ENCODE assay signal across 2 cellular contexts in genomic region chr15:75149911-75150709, GRCh38.
TF ChIP-seq lines count a peak whose summit lies in the region.

No MANE protein-coding gene starts in this region.

TF ChIP-seq in IMR-90, 13 proteins besides CTCF, POLR2A, EP300 and RAD21:
- no peak for TF ChIP-seq USF2 (IDR thresholded peaks at IDR 0.05; ENCODE audit: low read depth, low read length)
- no peak for TF ChIP-seq FOS (IDR thresholded peaks at IDR 0.05; ENCODE audit: low read depth, low read length)
- no peak for TF ChIP-seq ELK1 (IDR thresholded peaks at IDR 0.05; ENCODE audit: borderline replicate concordance, low read depth, low read length)
- TF ChIP-seq MXI1 (IDR thresholded peaks at IDR 0.05; ENCODE audit: borderline replicate concordance, low read depth, low read length): no peak
- TF ChIP-seq CEBPB (IDR thresholded peaks at IDR 0.05; ENCODE audit: low read depth, low read length): no peak
- TF ChIP-seq RCOR1 (IDR thresholded peaks at IDR 0.05; ENCODE audit: insufficient replicate concordance, low read length): no peak
- no peak for TF ChIP-seq SMC3 (IDR thresholded peaks at IDR 0.05; ENCODE audit: low read depth, low read length)
- no peak for TF ChIP-seq RFX5 (IDR thresholded peaks at IDR 0.05; ENCODE audit: low read depth, low read length)
- no peak for TF ChIP-seq BHLHE40 (IDR thresholded peaks at IDR 0.05; ENCODE audit: low read depth, low read length)
- no peak for TF ChIP-seq MAZ (IDR thresholded peaks at IDR 0.05; ENCODE audit: borderline replicate concordance, low read depth, low read length)
- TF ChIP-seq CHD1 (IDR thresholded peaks at IDR 0.05; ENCODE audit: low read depth, low read length): no peak
- no peak for TF ChIP-seq MAFK (IDR thresholded peaks at IDR 0.05; ENCODE audit: low read depth, low read length)
- no peak for TF ChIP-seq NFE2L2 (IDR thresholded peaks at IDR 0.05; ENCODE audit: low read depth, low read length)

TF ChIP-seq in K562, 482 proteins besides CTCF, POLR2A, EP300 and RAD21 (continues in another document):
- TF ChIP-seq ZNF384 (IDR thresholded peaks at IDR 0.05; ENCODE audit: low read depth, low read length): no peak
- TF ChIP-seq BRD9 (IDR thresholded peaks at IDR 0.05; ENCODE audit: low read depth, partially characterized antibody): no peak
- TF ChIP-seq BMI1 (IDR thresholded peaks at IDR 0.05; ENCODE audit: low read length): no peak
- TF ChIP-seq NFIC (IDR thresholded peaks at IDR 0.05): no peak
- no peak for TF ChIP-seq ZNF274 (IDR thresholded peaks at IDR 0.05; ENCODE audit: borderline replicate concordance, low read depth, low read length)
- TF ChIP-seq ZNF277 (CRISPR knock-in tag; IDR thresholded peaks at IDR 0.05; ENCODE audit: borderline replicate concordance): no peak
- no peak for TF ChIP-seq NR2C1 (IDR thresholded peaks at IDR 0.05)
- no peak for TF ChIP-seq NR2C1 (tag; IDR thresholded peaks at IDR 0.05)
- no peak for TF ChIP-seq ZNF507 (tag; conservative IDR thresholded peaks at IDR 0.05)
- TF ChIP-seq FOS (IDR thresholded peaks at IDR 0.05; ENCODE audit: extremely low read depth, insufficient read length): no peak
- no peak for TF ChIP-seq ZNF518B (CRISPR knock-in tag; IDR thresholded peaks at IDR 0.05)
- no peak for TF ChIP-seq IRF2 (CRISPR knock-in tag; IDR thresholded peaks at IDR 0.05)
- no peak for TF ChIP-seq ZBTB43 (CRISPR knock-in tag; IDR thresholded peaks at IDR 0.05)
- no peak for TF ChIP-seq HIVEP1 (CRISPR knock-in tag; IDR thresholded peaks at IDR 0.05)
- no peak for TF ChIP-seq ZNF3 (CRISPR knock-in tag; IDR thresholded peaks at IDR 0.05)
- TF ChIP-seq TCF3 (CRISPR knock-in tag; IDR thresholded peaks at IDR 0.05): peak; percentile 34; the same call in 1 of the 2 replicates
- TF ChIP-seq TRIM28 (IDR thresholded peaks at IDR 0.05): no peak
- TF ChIP-seq CBX3 (IDR thresholded peaks at IDR 0.05; ENCODE audit: borderline replicate concordance in 1 of 2, low read length in 2 of 2): no peak
- no peak for TF ChIP-seq POLR2AphosphoS5 (IDR thresholded peaks at IDR 0.05; ENCODE audit: control insufficient read depth, insufficient read depth, low read depth, low read length)
- TF ChIP-seq NRF1 (conservative IDR thresholded peaks at IDR 0.05 in 1 of 2, IDR thresholded peaks at IDR 0.05 in 1 of 2): 0 out of 4 replicates have a peak, but pooled peaks of 1 of the 2 experiments have one; percentile 16
- peak; percentile 19 for TF ChIP-seq NFYB (IDR thresholded peaks at IDR 0.05; ENCODE audit: extremely low read depth, insufficient read length)
- TF ChIP-seq HEY1 (CRISPR knock-in tag; IDR thresholded peaks at IDR 0.05; ENCODE audit: borderline replicate concordance): no peak
- no peak for TF ChIP-seq ILK (tag; IDR thresholded peaks at IDR 0.05; ENCODE audit: borderline replicate concordance, low read depth)
- TF ChIP-seq ZNF586 (CRISPR knock-in tag; conservative IDR thresholded peaks at IDR 0.05): no peak
- no peak for TF ChIP-seq SIX5 (IDR thresholded peaks at IDR 0.05; ENCODE audit: borderline replicate concordance in 1 of 2, insufficient read depth in 1 of 2, low read depth in 1 of 2, low read length in 2 of 2)
- TF ChIP-seq MLLT1 (IDR thresholded peaks at IDR 0.05): no peak
- TF ChIP-seq MBD1 (CRISPR knock-in tag; IDR thresholded peaks at IDR 0.05): no peak
- TF ChIP-seq E2F1 (CRISPR knock-in tag; IDR thresholded peaks at IDR 0.05): no peak
- TF ChIP-seq C11orf30 (IDR thresholded peaks at IDR 0.05; ENCODE audit: low read depth): no peak
- TF ChIP-seq TAF1 (IDR thresholded peaks at IDR 0.05; ENCODE audit: control insufficient read depth, extremely low read depth, insufficient read depth, low read length, severe bottlenecking): no peak
- 0 out of 2 replicates have a peak, but pooled peaks have one; percentile 36 for TF ChIP-seq CTBP1 (IDR thresholded peaks at IDR 0.05; ENCODE audit: borderline replicate concordance)
- no peak for TF ChIP-seq E2F3 (CRISPR knock-in tag; IDR thresholded peaks at IDR 0.05)
- no peak for TF ChIP-seq PURB (CRISPR knock-in tag; IDR thresholded peaks at IDR 0.05; ENCODE audit: low read depth)
- no peak for TF ChIP-seq TCF7 (IDR thresholded peaks at IDR 0.05; ENCODE audit: borderline replicate concordance)
- TF ChIP-seq ZNF197 (CRISPR knock-in tag; IDR thresholded peaks at IDR 0.05; ENCODE audit: low read depth): no peak
- TF ChIP-seq ZBTB8A (IDR thresholded peaks at IDR 0.05; ENCODE audit: partially characterized antibody): no peak
- TF ChIP-seq EZH2 (IDR thresholded peaks at IDR 0.05; ENCODE audit: borderline replicate concordance, low read depth, low read length): no peak
- no peak for TF ChIP-seq RHOXF2B (CRISPR knock-in tag; conservative IDR thresholded peaks at IDR 0.05)
- TF ChIP-seq ID3 (CRISPR knock-in tag; IDR thresholded peaks at IDR 0.05): no peak
- TF ChIP-seq ID3 (tag; IDR thresholded peaks at IDR 0.05): 0 out of 2 replicates have a peak, but pooled peaks have one; percentile 23
- no peak for TF ChIP-seq ATF4 (CRISPR knock-in tag; IDR thresholded peaks at IDR 0.05)
- TF ChIP-seq SMARCA4 (IDR thresholded peaks at IDR 0.05): 0 out of 2 replicates have a peak, but pooled peaks have one; percentile 20
- TF ChIP-seq KLF16 (IDR thresholded peaks at IDR 0.05): no peak
- TF ChIP-seq SMARCE1 (IDR thresholded peaks at IDR 0.05): no peak
- TF ChIP-seq TBP (optimal IDR thresholded peaks at IDR 0.05; ENCODE audit: low read depth, low read length): no peak
- TF ChIP-seq HDAC6 (IDR thresholded peaks at IDR 0.05; ENCODE audit: low read depth, low read length): no peak
- 0 out of 2 replicates have a peak, but pooled peaks have one; percentile 21 for TF ChIP-seq ATF3 (IDR thresholded peaks at IDR 0.05)
- no peak for TF ChIP-seq ATF3 (CRISPR knock-in tag; conservative IDR thresholded peaks at IDR 0.05)
- TF ChIP-seq ZFP1 (CRISPR knock-in tag; IDR thresholded peaks at IDR 0.05): no peak
- no peak for TF ChIP-seq RBM22 (IDR thresholded peaks at IDR 0.05; ENCODE audit: low read depth, low read length, poor library complexity, severe bottlenecking)
- peak; percentile 65 for TF ChIP-seq DPF2 (IDR thresholded peaks at IDR 0.05)
- no peak for TF ChIP-seq GATAD2A (IDR thresholded peaks at IDR 0.05)
- TF ChIP-seq ARNT (IDR thresholded peaks at IDR 0.05): no peak
- no peak for TF ChIP-seq POLR3A (IDR thresholded peaks at IDR 0.05; ENCODE audit: borderline replicate concordance, extremely low read depth, insufficient read depth, insufficient read length)
- peak; percentile 41 for TF ChIP-seq KDM5B (IDR thresholded peaks at IDR 0.05; ENCODE audit: insufficient replicate concordance, low read depth, low read length)
- no peak for TF ChIP-seq TCF15 (CRISPR knock-in tag; IDR thresholded peaks at IDR 0.05)
